ENCODE assay signal across 8 cellular contexts in the genomic region with DNA sequence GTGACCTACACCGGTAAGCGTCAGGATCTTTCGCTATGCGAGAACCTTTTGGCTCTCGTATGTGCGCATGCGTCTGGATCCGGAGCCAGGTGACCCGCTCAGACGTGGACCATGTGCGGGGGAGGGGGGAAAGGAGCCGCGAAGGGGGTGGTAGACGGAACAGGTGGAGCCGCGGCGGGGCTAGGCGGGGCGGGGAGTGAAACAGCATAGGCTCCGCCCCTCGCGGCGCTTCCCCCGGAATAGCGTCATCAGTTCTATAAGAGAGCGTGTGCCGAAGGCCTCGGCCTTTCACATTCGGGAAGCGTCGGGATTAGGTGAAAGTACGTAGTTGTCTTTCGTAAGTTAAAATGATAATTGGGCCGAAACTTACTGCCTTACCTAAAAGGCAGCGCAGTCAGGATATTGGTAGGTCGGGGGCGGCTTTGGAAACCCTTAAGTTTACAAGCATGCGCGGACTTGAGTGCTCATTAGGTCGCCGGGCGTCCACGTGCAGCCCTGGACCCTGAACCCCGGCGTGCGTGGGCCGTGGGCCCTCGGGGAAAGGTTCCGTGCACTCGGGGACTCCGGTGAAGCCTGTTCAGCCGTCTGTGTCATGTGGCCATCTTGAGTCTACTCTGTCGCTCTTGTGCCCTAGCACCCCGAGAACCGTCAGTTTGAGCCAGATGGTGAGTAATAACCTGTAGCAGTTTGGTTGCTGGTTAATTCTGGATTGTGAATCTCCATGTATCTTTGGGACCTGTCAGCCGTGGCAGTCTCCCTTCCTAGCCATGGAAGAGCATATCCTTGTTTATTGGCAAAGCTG.
DNase-seq lines count a peak whose midpoint lies in the region; ATAC-seq and TF ChIP-seq lines count a peak whose summit lies in the region.

No MANE protein-coding gene starts in this region.

- ATAC-seq in natural killer cell, result peak; percentile 92 to 99 (median 95)

- no peaks in the 10 kb centered on the region for H3K9me3 Mint-ChIP-seq in activated T-helper 2 cell treated with anti-CD3 and anti-CD28 coated beads, Interferon-gamma antibody, Interleukin-2, Interleukin-4, amounts not matched to agents 10 μg/mL and 5 μg/mL and 100 μg/mL, durations not matched to agents 14 hours and 24 hours and 36 hours
- H3K9me3 Mint-ChIP-seq in natural killer cell, result no peaks in the 10 kb centered on the region

- TF ChIP-seq CTCF in LNCaP clone FGC (IDR thresholded peaks at IDR 0.05; ENCODE audit: control insufficient read depth, extremely low read depth, insufficient read depth) (no peak), natural killer cell (IDR thresholded peaks at IDR 0.05) (no peak)

- peak overlapping the region; percentile 85 for H3K4me3 Mint-ChIP-seq in activated T-helper 2 cell treated with anti-CD3 and anti-CD28 coated beads, Interferon-gamma antibody, Interleukin-2, Interleukin-4, amounts not matched to agents 10 μg/mL and 5 μg/mL and 100 μg/mL, durations not matched to agents 14 hours and 24 hours and 36 hours (ENCODE audit: low read depth)
- H3K4me3 Mint-ChIP-seq in natural killer cell, result peak overlapping the region; percentile 95

- H3K27me3 Mint-ChIP-seq in activated T-helper 2 cell treated with anti-CD3 and anti-CD28 coated beads, Interferon-gamma antibody, Interleukin-2, Interleukin-4, amounts not matched to agents 10 μg/mL and 5 μg/mL and 100 μg/mL, durations not matched to agents 14 hours and 24 hours and 36 hours (ENCODE audit: low read depth), result peaks cover 2% of the 10 kb centered on the region
- no peaks in the 10 kb centered on the region for H3K27me3 Mint-ChIP-seq in natural killer cell (ENCODE audit: low read depth in 2 of 2)

- H3K27ac Mint-ChIP-seq in activated T-helper 2 cell treated with anti-CD3 and anti-CD28 coated beads, Interferon-gamma antibody, Interleukin-2, Interleukin-4, amounts not matched to agents 10 μg/mL and 5 μg/mL and 100 μg/mL, durations not matched to agents 14 hours and 24 hours and 36 hours, result peak overlapping the region; percentile 98
- H3K27ac Mint-ChIP-seq in natural killer cell, result peak overlapping the region; percentile 97 to 99

- H3K36me3 Mint-ChIP-seq in activated T-helper 2 cell treated with anti-CD3 and anti-CD28 coated beads, Interferon-gamma antibody, Interleukin-2, Interleukin-4, amounts not matched to agents 10 μg/mL and 5 μg/mL and 100 μg/mL, durations not matched to agents 14 hours and 24 hours and 36 hours (ENCODE audit: low read depth), result peaks cover 46% of the 10 kb centered on the region
- no peaks in the 10 kb centered on the region for H3K36me3 Mint-ChIP-seq in natural killer cell

- intact Hi-C loops in activated T-helper 2 cell treated with anti-CD3 and anti-CD28 coated beads, Interferon-gamma antibody, Interleukin-2, Interleukin-4, amounts not matched to agents 10 μg/mL and 5 μg/mL and 100 μg/mL, durations not matched to agents 14 hours and 24 hours and 36 hours (cut with micrococcal nuclease), result loop anchor here (2.0 to 10.0 kb wide), 7 partner anchors 56 to 936 kb away; partner anchors contain the start of genes PRSS12, SEC24D and USP53
- intact Hi-C loops in natural killer cell (cut with micrococcal nuclease), result loop anchor here (1.0 to 10.0 kb wide), 2 partner anchors 407 to 1026 kb away; partner anchors contain the start of gene METTL14

- peak overlapping the region; percentile 77 for H3K4me3 ChIP-seq in LNCaP clone FGC (ENCODE audit: low read depth, low read length)

- DNase-seq in EL, result peak; percentile 91
- DNase-seq in H4 (ENCODE audit: low spot score), result peak; percentile 95
- DNase-seq in LNCaP clone FGC (ENCODE audit: low read depth), result peak; percentile 86
- DNase-seq in RPMI8226, result peak; percentile 96
- DNase-seq in activated T-helper 2 cell treated with anti-CD3 and anti-CD28 coated beads, Interferon-gamma antibody, Interleukin-2, Interleukin-4, amounts not matched to agents 10 μg/mL and 5 μg/mL and 100 μg/mL, durations not matched to agents 14 hours and 24 hours and 36 hours (ENCODE audit: low spot score), result peak; percentile 93
- peak; percentile 93 for DNase-seq in fibroblast of peridontal ligament (ENCODE audit: extremely low read depth)
- peak; percentile 89 for DNase-seq in natural killer cell
- DNase-seq in stimulated activated naive CD4-positive, alpha-beta T cell treated with Interleukin-2 at 50 U/mL for 16 hours (lab: John Stamatoyannopoulos, UW), result peak; percentile 98

- peaks cover 29% of the 10 kb centered on the region for H3K4me1 Mint-ChIP-seq in activated T-helper 2 cell treated with anti-CD3 and anti-CD28 coated beads, Interferon-gamma antibody, Interleukin-2, Interleukin-4, amounts not matched to agents 10 μg/mL and 5 μg/mL and 100 μg/mL, durations not matched to agents 14 hours and 24 hours and 36 hours (ENCODE audit: low read depth)
- H3K4me1 Mint-ChIP-seq in natural killer cell, result peaks cover 37 to 41% of the 10 kb centered on the region in 2 donors

Comparison
In these comparisons a context has a peak if more than half of its experiments do, and no peak if none do; other contexts are left out.
1. Peak in every context shown above with its lines: DNase-seq, ATAC-seq and H3K4me3 ChIP-seq.